8 cellular contexts compared by ENCODE assay signal in the genomic region with DNA sequence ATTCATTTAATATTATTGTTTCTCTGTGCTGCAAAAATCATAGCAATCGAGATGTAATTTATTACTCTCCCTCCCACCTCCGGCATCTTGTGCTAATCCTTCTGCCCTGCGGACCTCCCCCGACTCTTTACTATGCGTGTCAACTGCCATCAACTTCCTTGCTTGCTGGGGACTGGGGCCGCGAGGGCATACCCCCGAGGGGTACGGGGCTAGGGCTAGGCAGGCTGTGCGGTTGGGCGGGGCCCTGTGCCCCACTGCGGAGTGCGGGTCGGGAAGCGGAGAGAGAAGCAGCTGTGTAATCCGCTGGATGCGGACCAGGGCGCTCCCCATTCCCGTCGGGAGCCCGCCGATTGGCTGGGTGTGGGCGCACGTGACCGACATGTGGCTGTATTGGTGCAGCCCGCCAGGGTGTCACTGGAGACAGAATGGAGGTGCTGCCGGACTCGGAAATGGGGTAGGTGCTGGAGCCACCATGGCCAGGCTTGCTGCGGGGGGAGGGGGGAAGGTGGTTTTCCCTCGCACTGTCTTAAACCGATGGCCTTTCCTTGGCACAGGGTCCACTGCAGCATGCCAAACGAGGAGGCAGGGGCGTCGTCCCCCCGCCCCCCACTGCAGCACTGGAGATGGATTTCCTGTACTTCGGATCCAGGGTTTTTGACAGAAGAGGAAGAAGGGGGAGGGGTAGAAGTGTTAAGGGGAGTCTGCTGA. TPM values are rescaled to one million over a fixed set of nuclear protein-coding genes. Genes with fewer than 3 reads are reported as not detected.
DNase-seq lines count a peak whose midpoint lies in the region; ATAC-seq and TF ChIP-seq lines count a peak whose summit lies in the region.

TSS of gene APC (plus strand) at position 414 of the 708 bp plus-strand sequence. CDS start 17,006 bp downstream, outside the sequence.

- intact Hi-C loops in activated CD4-positive, alpha-beta T cell treated with anti-CD3 and anti-CD28 coated beads, Interleukin-2, amount 10 ng/mL, durations not matched to agents 24 days and 14 days (cut with micrococcal nuclease) = loop anchor here (1.0 to 10.0 kb wide), 2 partner anchors 30 to 1003 kb away; no protein-coding TSS in a partner anchor
- intact Hi-C loops in left colon (cut with DNase I, micrococcal nuclease) = no loop called here

- ATAC-seq in GM19025 (IDR thresholded peaks at IDR 0.05; ENCODE audit: low read depth, unreplicated experiment) = peak; percentile 100
- peak; percentile 99 for ATAC-seq in HG03196 (IDR thresholded peaks at IDR 0.05; ENCODE audit: unreplicated experiment)
- ATAC-seq in left colon = peak; percentile 100

- H3K27me3 Mint-ChIP-seq in activated CD4-positive, alpha-beta T cell treated with anti-CD3 and anti-CD28 coated beads, Interleukin-2, amount 10 ng/mL, durations not matched to agents 24 days and 14 days = peaks cover 2% of the 10 kb centered on the region

- no peaks in the 10 kb centered on the region for H3K36me3 Mint-ChIP-seq in activated CD4-positive, alpha-beta T cell treated with anti-CD3 and anti-CD28 coated beads, Interleukin-2, amount 10 ng/mL, durations not matched to agents 24 days and 14 days (ENCODE audit: low read depth)

- H3K27ac ChIP-seq in coronary artery = peak within 1 kb of the TSS; percentile 31 to 85

- no peaks in the 10 kb centered on the region for H3K9me3 Mint-ChIP-seq in activated CD4-positive, alpha-beta T cell treated with anti-CD3 and anti-CD28 coated beads, Interleukin-2, amount 10 ng/mL, durations not matched to agents 24 days and 14 days

- H3K27ac Mint-ChIP-seq in activated CD4-positive, alpha-beta T cell treated with anti-CD3 and anti-CD28 coated beads, Interleukin-2, amount 10 ng/mL, durations not matched to agents 24 days and 14 days = peak within 1 kb of the TSS; percentile 80

- peak within 1 kb of the TSS; percentile 92 for H3K4me3 Mint-ChIP-seq in activated CD4-positive, alpha-beta T cell treated with anti-CD3 and anti-CD28 coated beads, Interleukin-2, amount 10 ng/mL, durations not matched to agents 24 days and 14 days

- DNase-seq in AG10803 (ENCODE audit: low read depth) (peak; percentile 91), NCI-H524 treated with DMSO at 0.1 percent for 48 hours (lab: John Stamatoyannopoulos, UW) (peak; percentile 67), coronary artery (ENCODE audit: low spot score) (peak; percentile 95), left colon (peak; percentile 88 to 90)
- peak; percentile 93 for DNase-seq in activated CD4-positive, alpha-beta T cell treated with anti-CD3 and anti-CD28 coated beads, Interleukin-2, amount 10 ng/mL, durations not matched to agents 24 days and 14 days
- peak; percentile 48 to 80 (median 64) for DNase-seq in stimulated activated CD4-positive, alpha-beta T cell treated with anti-CD3 and anti-CD28 coated beads, Interleukin-1b, Interleukin-23, amount 100 ng/mL, for 24 hours (ENCODE audit: low read depth in 4 of 4, low spot score in 1 of 4)

- H3K4me3 ChIP-seq in AG10803 (ENCODE audit: low read length) = peak within 1 kb of the TSS; percentile 84
- peak within 1 kb of the TSS; percentile 82 for H3K4me3 ChIP-seq in coronary artery

- TF ChIP-seq CTCF in AG10803 (conservative IDR thresholded peaks at IDR 0.05; ENCODE audit: low read length) (peak; percentile 1; the same call in 1 of the 2 replicates), coronary artery (IDR thresholded peaks at IDR 0.05) (no peak)

- H3K4me1 Mint-ChIP-seq in activated CD4-positive, alpha-beta T cell treated with anti-CD3 and anti-CD28 coated beads, Interleukin-2, amount 10 ng/mL, durations not matched to agents 24 days and 14 days = peaks cover 11% of the 10 kb centered on the region

RNA-seq across cellular contexts. Expression of gene APC, which starts in this region (rescaled TPM):
- total RNA-seq in activated CD4-positive, alpha-beta T cell treated with anti-CD3 and anti-CD28 coated beads, Interleukin-2, amount 10 ng/mL, durations not matched to agents 24 days and 14 days = 19.1 and 20.4 TPM in 2 replicates
- total RNA-seq in left colon = 10 to 100 TPM; 48.0 to 52.9 TPM

Comparison
In these comparisons a context has a peak if more than half of its experiments do, and no peak if none do; other contexts are left out.
1. Peak in every context shown above with its lines: DNase-seq, ATAC-seq, H3K4me3 ChIP-seq and H3K27ac ChIP-seq.